Comparison of ENCODE assay signal across 15 cellular contexts in genomic region chr15:98722645-98723044, GRCh38.
DNase-seq lines count a peak whose midpoint lies in the region; ATAC-seq and TF ChIP-seq lines count a peak whose summit lies in the region.
"Had no signal": no experiment of that assay in that cellular context is flagged by ENCODE, and none has a peak within 500 bp of the region (broad histone marks: within the 10 kb centered on the region; RNA-seq: fewer than 3 reads in every experiment).

No MANE protein-coding gene starts in this region.

- CTCF ChIA-PET in HEK293 (lab: Yijun Ruan, JAX): interaction anchor here (0.6 to 1.2 kb wide), 3 partner anchors 10 to 44 kb away, joined by 3 read pairs; no protein-coding TSS in a partner anchor

- H4K20me1 ChIP-seq in hepatocyte (ENCODE audit: insufficient read depth, poor library complexity, severe bottlenecking): peaks cover 21% of the 10 kb centered on the region

- ATAC-seq in heart right ventricle (no peak), Right ventricle myocardium inferior (no peak), GM18511 (IDR thresholded peaks at IDR 0.05; ENCODE audit: unreplicated experiment) (no peak)

- H3K27me3 ChIP-seq in heart right ventricle (no peaks in the 10 kb centered on the region), hepatocyte (no peaks in the 10 kb centered on the region)
- H3K27me3 ChIP-seq: SJCRH30 had no signal

- in situ Hi-C loops in GM13976 (cut with MboI; ENCODE audit: low sequenced_read_pairs, unreplicated experiment): no loop called here

- no peak overlapping the region for H2AFZ ChIP-seq in hepatocyte

- TF ChIP-seq CTCF in heart right ventricle (IDR thresholded peaks at IDR 0.05) (no peak), HEK293 (tag by site-specific recombination; IDR thresholded peaks at IDR 0.05) (no peak), hepatocyte (IDR thresholded peaks at IDR 0.05; ENCODE audit: poor library complexity) (no peak), progenitor cell of endocrine pancreas (IDR thresholded peaks at IDR 0.05; ENCODE audit: unreplicated experiment) (no peak), GM13976 (IDR thresholded peaks at IDR 0.05; ENCODE audit: borderline replicate concordance, control extremely low read depth, extremely low read depth, insufficient read depth, missing control alignments) (no peak)

- POLR2A ChIA-PET in HEK293 (lab: Yijun Ruan, JAX): no interaction called here

- no peaks in the 10 kb centered on the region for H3K9me2 ChIP-seq in hepatocyte (replicated peaks; ENCODE audit: insufficient read depth)

- peaks cover 18 to 98% (median 71%) of the 10 kb centered on the region in 9 donors for H3K4me1 ChIP-seq in heart right ventricle
- H3K4me1 ChIP-seq in HEK293 (ENCODE audit: control insufficient read depth, insufficient read depth, low read length): peaks cover 21% of the 10 kb centered on the region
- H3K4me1 ChIP-seq in hepatocyte (ENCODE audit: insufficient read depth): peaks cover 44% of the 10 kb centered on the region

- H3K4me3 Mint-ChIP-seq in progenitor cell of endocrine pancreas (ENCODE audit: low read depth): no peak overlapping the region
- H3K4me3 Mint-ChIP-seq: CD14-positive monocyte had no signal

- H3K4me2 ChIP-seq in hepatocyte: no peak overlapping the region

- H3K27me3 Mint-ChIP-seq in progenitor cell of endocrine pancreas: no peaks in the 10 kb centered on the region

- H3K36me3 Mint-ChIP-seq in progenitor cell of endocrine pancreas (ENCODE audit: insufficient read depth): no peaks in the 10 kb centered on the region

- H3K79me2 ChIP-seq in hepatocyte: peaks cover 90% of the 10 kb centered on the region

- DNase-seq in heart right ventricle: no peak
- DNase-seq in Right ventricle myocardium inferior (ENCODE audit: missing footprints): no peak
- DNase-seq in hepatocyte (ENCODE audit: low spot score): no peak
- DNase-seq in progenitor cell of endocrine pancreas (ENCODE audit: low spot score, unreplicated experiment): no peak
- DNase-seq in SW480 (ENCODE audit: low spot score): no peak
- no peak for DNase-seq in GM13976 (ENCODE audit: low spot score)
- DNase-seq: DMS153, Karpas-422, NCI-H1417, NCI-H1930, NCI-H69, SJCRH30 had no signal

- H3K27ac ChIP-seq in heart right ventricle (peak overlapping the region in 8 of 10 donors; percentile 2 to 96 (median 44)), HEK293 (ENCODE audit: extremely low read depth, low read depth, low read length) (no peak overlapping the region), hepatocyte (peak overlapping the region; percentile 35)
- H3K27ac ChIP-seq: SJCRH30 had no signal

- no peaks in the 10 kb centered on the region for H3K36me3 ChIP-seq in heart right ventricle
- H3K36me3 ChIP-seq in HEK293 (ENCODE audit: control insufficient read depth in 2 of 2, insufficient read depth in 1 of 2, low read length in 2 of 2): no peaks in the 10 kb centered on the region
- no peaks in the 10 kb centered on the region for H3K36me3 ChIP-seq in hepatocyte (replicated peaks; ENCODE audit: insufficient read depth, low read depth)
- H3K36me3 ChIP-seq: SJCRH30 had no signal

- 88% methylated on average over 3 of the region's 3 CpGs for WGBS in heart right ventricle, 2 donors
- 94% methylated on average over 3 of the region's 3 CpGs for WGBS in hepatocyte (ENCODE audit: low lambda C conversion rate, missing lambda C conversion rate)

- H3K9me3 ChIP-seq in heart right ventricle (no peaks in the 10 kb centered on the region), HEK293 (ENCODE audit: control insufficient read depth, insufficient read depth, low read depth, low read length) (no peaks in the 10 kb centered on the region), hepatocyte (ENCODE audit: low read depth) (no peaks in the 10 kb centered on the region)
- H3K9me3 ChIP-seq: SJCRH30 had no signal

- peak overlapping the region; percentile 43 for H3K27ac Mint-ChIP-seq in progenitor cell of endocrine pancreas

- intact Hi-C loops in heart right ventricle (cut with DNase I): loop anchor here in 1 of 10 donors (10.0 kb wide), 1 partner anchor 48 kb away; no protein-coding TSS in a partner anchor
- intact Hi-C loops in Right ventricle myocardium inferior (cut with DNase I): no loop called here

- peaks cover 69% of the 10 kb centered on the region for H3K4me1 Mint-ChIP-seq in progenitor cell of endocrine pancreas (ENCODE audit: low read depth)

- H3K4me3 ChIP-seq in heart right ventricle (no peak overlapping the region), HEK293 (ENCODE audit: low read depth, low read length) (no peak overlapping the region), hepatocyte (no peak overlapping the region)
- H3K4me3 ChIP-seq: SJCRH30 had no signal

- no peaks in the 10 kb centered on the region for H3K9me3 Mint-ChIP-seq in progenitor cell of endocrine pancreas (ENCODE audit: low read depth)

TF ChIP-seq in HEK293, 187 proteins besides CTCF, POLR2A, EP300 and RAD21:
- TF ChIP-seq EGR2 (tag by site-specific recombination; IDR thresholded peaks at IDR 0.05; ENCODE audit: low read depth) (peak; percentile 79), ZNF777 (tag by site-specific recombination; IDR thresholded peaks at IDR 0.05; ENCODE audit: borderline replicate concordance) (no peak), ZFHX2 (tag by site-specific recombination; conservative IDR thresholded peaks at IDR 0.05) (peak; percentile 72)
